ENCODE assay signal across 8 cellular contexts in genomic region chr12:123972448-123973401, GRCh38. TPM values are rescaled to one million over a fixed set of nuclear protein-coding genes. Genes with fewer than 3 reads are reported as not detected.
A peak's percentile ranks its signal among the peaks of the same experiment; 100 is the strongest.
DNase-seq lines count a peak whose midpoint lies in the region; ATAC-seq and TF ChIP-seq lines count a peak whose summit lies in the region.

Gene CCDC92, minus strand, starts transcription at chr12:123972831. Its CDS starts 28,526 bp downstream, at chr12:123944305.
Gene ZNF664, plus strand, starts transcription at chr12:123973215. Its CDS starts 38,930 bp downstream, at chr12:124012145.

- peaks cover 85% of the 10 kb centered on the region for H4K20me1 ChIP-seq in BLaER1

- peak; percentile 72 for ATAC-seq in HG03457 (IDR thresholded peaks at IDR 0.05; ENCODE audit: unreplicated experiment)
- ATAC-seq in right lobe of liver, result peak; percentile 90 to 94 (median 91)

- peaks cover 30% of the 10 kb centered on the region for H3K4me1 ChIP-seq in BLaER1
- H3K4me1 ChIP-seq in right lobe of liver, result peaks cover 0 to 16% (median 0%) of the 10 kb centered on the region in 4 donors

- TF ChIP-seq POLR2A in right lobe of liver (IDR thresholded peaks at IDR 0.05), result peak; percentile 81

- H3K36me3 ChIP-seq in BLaER1, result peaks cover 23% of the 10 kb centered on the region
- peaks cover 0 to 2% (median 0%) of the 10 kb centered on the region in 4 donors for H3K36me3 ChIP-seq in right lobe of liver

- no peaks in the 10 kb centered on the region for H3K9me3 ChIP-seq in BLaER1
- no peaks in the 10 kb centered on the region for H3K9me3 ChIP-seq in right lobe of liver

- peak in 2 of 4 donors; percentile 31 to 43 for TF ChIP-seq CTCF in right lobe of liver (IDR thresholded peaks at IDR 0.05)

- intact Hi-C loops in right lobe of liver (cut with DNase I), result no loop called here

- H3K27me3 ChIP-seq in BLaER1 (peaks cover 9% of the 10 kb centered on the region; the same call in 1 of the 2 replicates), right lobe of liver (no peaks in the 10 kb centered on the region)

- peak within 1 kb of the TSS; percentile 93 for H3K9ac ChIP-seq in BLaER1

- peak within 1 kb of the TSS; percentile 90 for H3K27ac ChIP-seq in BLaER1
- peak within 1 kb of the TSS; percentile 77 to 86 (median 80) for H3K27ac ChIP-seq in right lobe of liver

- DNase-seq in GM19240 (ENCODE audit: insufficient read length, low spot score) (peak; percentile 90), NCI-H524 treated with DMSO at 0.1 percent for 48 hours (lab: John Stamatoyannopoulos, UW) (peak; percentile 14), dermis blood vessel endothelial cell (peak; percentile 93), right lobe of liver (peak; percentile 96 to 97 (median 97))
- DNase-seq in activated CD4-positive, alpha-beta T cell treated with anti-CD3 and anti-CD28 coated beads, Interleukin-2, amount 50 U/mL, for 24 hours (ENCODE audit: low read depth in 1 of 2, low spot score in 1 of 2), result peak; percentile 87 to 89
- peak; percentile 94 to 97 for DNase-seq in stimulated activated CD4-positive, alpha-beta T cell treated with anti-CD3 and anti-CD28 coated beads, Interleukin-4, amount 100 ng/mL, for 4 hours

- WGBS in right lobe of liver (ENCODE audit: insufficient coverage, low coverage, low lambda C conversion rate, missing lambda C conversion rate), result no CpG with 5 or more reads among the region's 138 CpGs

- H3K4me2 ChIP-seq in BLaER1, result peak within 1 kb of the TSS; percentile 100

- H3K4me3 ChIP-seq in BLaER1, result peak within 1 kb of the TSS; percentile 99
- peak within 1 kb of the TSS; percentile 90 to 92 (median 92) for H3K4me3 ChIP-seq in right lobe of liver

RNA-seq across cellular contexts. Expression of gene CCDC92, which starts in this region (rescaled TPM):
- total RNA-seq in dermis blood vessel endothelial cell, result 8.8 and 10.4 TPM in 2 replicates
- total RNA-seq in right lobe of liver, result 10 to 100 TPM; 12.5 to 17.5 (median 16.1) TPM

RNA-seq across cellular contexts. Expression of gene ZNF664, which starts in this region (rescaled TPM):
- total RNA-seq in dermis blood vessel endothelial cell (51.1 and 68.9 TPM in 2 replicates), right lobe of liver (10 to 100 TPM; 37.3 to 46.5 (median 43.2) TPM)

Comparison
In these comparisons a context has a peak if more than half of its experiments do, and no peak if none do; other contexts are left out.
1. Peak in every context shown above with its lines: DNase-seq, ATAC-seq, H3K4me3 ChIP-seq and H3K27ac ChIP-seq.
2. DNase-seq: peak in every context shown above with its lines; median percentile 97 in right lobe of liver; 96 in stimulated activated CD4-positive, alpha-beta T cell treated with anti-CD3 and anti-CD28 coated beads, Interleukin-4, amount 100 ng/mL, for 4 hours; 93 in dermis blood vessel endothelial cell; 90 in GM19240; 88 in activated CD4-positive, alpha-beta T cell treated with anti-CD3 and anti-CD28 coated beads, Interleukin-2, amount 50 U/mL, for 24 hours; 14 in NCI-H524 treated with DMSO at 0.1 percent for 48 hours.